ENCODE assay signal across 8 cellular contexts in genomic region chr2:74834806-74835755, GRCh38. TPM values are rescaled to one million over a fixed set of nuclear protein-coding genes. Genes with fewer than 3 reads are reported as not detected.
DNase-seq lines count a peak whose midpoint lies in the region; ATAC-seq and TF ChIP-seq lines count a peak whose summit lies in the region.

No MANE protein-coding gene starts in this region.

- H3K4me2 ChIP-seq in OCI-LY1 (ENCODE audit: low read length) (peak overlapping the region; percentile 91), osteoblast (ENCODE audit: insufficient read depth, low read length) (peak overlapping the region; percentile 97)

- peaks cover 17% of the 10 kb centered on the region; the same call in 1 of the 2 replicates for H3K36me3 ChIP-seq in OCI-LY1 (ENCODE audit: insufficient read depth, low read length)
- H3K36me3 ChIP-seq in osteoblast (ENCODE audit: insufficient read depth, low read length) = no peaks in the 10 kb centered on the region

- H3K9me3 Mint-ChIP-seq in type B pancreatic cell = no peaks in the 10 kb centered on the region

- ATAC-seq in HG03342 (IDR thresholded peaks at IDR 0.05; ENCODE audit: unreplicated experiment) = peak; percentile 44

- no peaks in the 10 kb centered on the region for H3K36me3 Mint-ChIP-seq in type B pancreatic cell

- H3K27ac ChIP-seq in OCI-LY1 (ENCODE audit: low read depth, low read length, poor library complexity, severe bottlenecking) (peak overlapping the region; percentile 71), osteoblast (ENCODE audit: low read depth, low read length) (peak overlapping the region; percentile 81)

- no peaks in the 10 kb centered on the region for H3F3A ChIP-seq in OCI-LY1 (ENCODE audit: insufficient read depth, low read length)

- peak; percentile 87 for DNase-seq in CD1c-positive myeloid dendritic cell (ENCODE audit: extremely low spot score)
- DNase-seq in GM19238 (ENCODE audit: insufficient read length, low spot score) = peak; percentile 84
- DNase-seq in activated T-cell treated with anti-CD3 and anti-CD28 coated beads for 4 hours = peak; percentile 72
- DNase-seq in fibroblast of peridontal ligament (ENCODE audit: extremely low read depth) = peak; percentile 42
- peak; percentile 95 for DNase-seq in osteoblast (ENCODE audit: insufficient read length, low spot score, missing footprints)
- DNase-seq in type B pancreatic cell (ENCODE audit: extremely low spot score, unreplicated experiment) = peak; percentile 76

- H2AFZ ChIP-seq in OCI-LY1 (ENCODE audit: low read length) = no peak overlapping the region
- H2AFZ ChIP-seq in osteoblast (ENCODE audit: low read length) = peak overlapping the region; percentile 71

- peaks cover 25% of the 10 kb centered on the region for H3K27me3 Mint-ChIP-seq in type B pancreatic cell

- H3K79me2 ChIP-seq in OCI-LY1 (ENCODE audit: insufficient read depth, low read length) = peaks cover 43% of the 10 kb centered on the region
- H3K79me2 ChIP-seq in osteoblast (ENCODE audit: insufficient read depth, low read length) = peaks cover 51% of the 10 kb centered on the region

- H3K27me3 ChIP-seq in OCI-LY1 (ENCODE audit: insufficient read depth, low read length) (no peaks in the 10 kb centered on the region), osteoblast (ENCODE audit: insufficient read depth, low read length) (no peaks in the 10 kb centered on the region)

- H3K4me3 ChIP-seq in OCI-LY1 (ENCODE audit: low read depth, low read length, poor library complexity, severe bottlenecking) (peak overlapping the region; percentile 90), osteoblast (ENCODE audit: insufficient read depth, low read length) (peak overlapping the region; percentile 91)

- TF ChIP-seq CTCF in OCI-LY1 (IDR thresholded peaks at IDR 0.05; ENCODE audit: low read length) (no peak), osteoblast (IDR thresholded peaks at IDR 0.05; ENCODE audit: extremely low read depth, low read depth, low read length) (no peak), type B pancreatic cell (conservative IDR thresholded peaks at IDR 0.05) (no peak)

- H3K4me3 Mint-ChIP-seq in type B pancreatic cell = peak overlapping the region; percentile 99

- H4K20me1 ChIP-seq in OCI-LY1 (ENCODE audit: insufficient read depth, low read length) (no peaks in the 10 kb centered on the region; the same call in 1 of the 2 replicates), osteoblast (ENCODE audit: insufficient read depth, low read length) (peaks cover 2% of the 10 kb centered on the region)

- H3K27ac Mint-ChIP-seq in type B pancreatic cell = peak overlapping the region; percentile 86

- H3K4me1 Mint-ChIP-seq in type B pancreatic cell (ENCODE audit: unreplicated experiment) = peaks cover 20% of the 10 kb centered on the region

- H3K9me2 ChIP-seq in OCI-LY1 (ENCODE audit: low read depth, low read length) = no peaks in the 10 kb centered on the region

- H3K9me3 ChIP-seq in OCI-LY1 (ENCODE audit: low read length) (no peaks in the 10 kb centered on the region), osteoblast (ENCODE audit: low read depth, low read length) (no peaks in the 10 kb centered on the region)

- H3K9ac ChIP-seq in OCI-LY1 (ENCODE audit: low read length) = peak overlapping the region; percentile 94

- H3K4me1 ChIP-seq in OCI-LY1 (ENCODE audit: insufficient read depth, low read length, severe bottlenecking) (peaks cover 28% of the 10 kb centered on the region), osteoblast (ENCODE audit: insufficient read depth, low read length) (peaks cover 29% of the 10 kb centered on the region)

RNA-seq across cellular contexts. Expression of gene HK2, which starts 1.2 kb away (rescaled TPM):
- total RNA-seq in osteoblast (74.6 and 76.4 TPM in 2 replicates), type B pancreatic cell (ENCODE audit: low replicate concordance) (13.3 and 27.6 TPM in 2 replicates)

Comparison
In these comparisons a context has a peak if more than half of its experiments do, and no peak if none do; other contexts are left out.
1. Peak in every context shown above with its lines: DNase-seq, ATAC-seq, H3K4me3 ChIP-seq and H3K27ac ChIP-seq.
2. DNase-seq: peak in every context shown above with its lines; median percentile 95 in osteoblast; 87 in CD1c-positive myeloid dendritic cell; 84 in GM19238; 76 in type B pancreatic cell; 72 in activated T-cell treated with anti-CD3 and anti-CD28 coated beads for 4 hours; 42 in fibroblast of peridontal ligament.